In genomic region chr11:131470526-131470925, GRCh38 we compare ENCODE assay signal across 1 cellular context.
TF ChIP-seq lines count a peak whose summit lies in the region.

No MANE protein-coding gene starts in this region.

TF ChIP-seq in H1, 55 proteins besides CTCF, POLR2A, EP300 and RAD21:
- no peak for TF ChIP-seq KDM4A (IDR thresholded peaks at IDR 0.05; ENCODE audit: low read depth, low read length, severe bottlenecking)
- TF ChIP-seq ZNF274 (IDR thresholded peaks at IDR 0.05; ENCODE audit: borderline replicate concordance, extremely low read depth, low read length), result no peak
- TF ChIP-seq RXRA (IDR thresholded peaks at IDR 0.05; ENCODE audit: insufficient read depth, low read depth, low read length), result no peak
- no peak for TF ChIP-seq TCF12 (IDR thresholded peaks at IDR 0.05; ENCODE audit: low read depth, low read length)
- no peak for TF ChIP-seq SIRT6 (IDR thresholded peaks at IDR 0.05; ENCODE audit: low read length)
- no peak for TF ChIP-seq JUND (IDR thresholded peaks at IDR 0.05; ENCODE audit: low read length)
- TF ChIP-seq CBX8 (IDR thresholded peaks at IDR 0.05; ENCODE audit: borderline replicate concordance, low read depth, low read length), result no peak
- no peak for TF ChIP-seq GABPA (IDR thresholded peaks at IDR 0.05; ENCODE audit: borderline replicate concordance, insufficient read depth, low read length)
- TF ChIP-seq BRCA1 (IDR thresholded peaks at IDR 0.05; ENCODE audit: low read depth, low read length), result no peak
- no peak for TF ChIP-seq SP4 (IDR thresholded peaks at IDR 0.05; ENCODE audit: low read length)
- TF ChIP-seq CHD1 (IDR thresholded peaks at IDR 0.05; ENCODE audit: low read depth, low read length), result no peak
- TF ChIP-seq E2F6 (IDR thresholded peaks at IDR 0.05), result peak; percentile 65
- no peak for TF ChIP-seq BACH1 (IDR thresholded peaks at IDR 0.05; ENCODE audit: low read length)
- no peak for TF ChIP-seq NRF1 (IDR thresholded peaks at IDR 0.05; ENCODE audit: low read depth, low read length)
- no peak for TF ChIP-seq RNF2 (IDR thresholded peaks at IDR 0.05; ENCODE audit: borderline replicate concordance, low read depth, low read length, missing control alignments, poor library complexity, severe bottlenecking)
- TF ChIP-seq KDM1A (IDR thresholded peaks at IDR 0.05; ENCODE audit: borderline replicate concordance, low read length), result no peak
- TF ChIP-seq MAX (IDR thresholded peaks at IDR 0.05), result peak; percentile 63
- TF ChIP-seq SAP30 (IDR thresholded peaks at IDR 0.05; ENCODE audit: insufficient read depth, insufficient replicate concordance, low read length), result no peak
